Comparison of ENCODE assay signal across 8 cellular contexts in genomic region chr1:93344886-93345632, GRCh38. TPM values are rescaled to one million over a fixed set of nuclear protein-coding genes. Genes with fewer than 3 reads are reported as not detected.
DNase-seq lines count a peak whose midpoint lies in the region; ATAC-seq and TF ChIP-seq lines count a peak whose summit lies in the region.

No MANE protein-coding gene starts in this region.

- no peak for TF ChIP-seq POLR2A in suprapubic skin (IDR thresholded peaks at IDR 0.05)

- H3K9me3 ChIP-seq in MG63 = no peaks in the 10 kb centered on the region
- no peaks in the 10 kb centered on the region for H3K9me3 ChIP-seq in suprapubic skin

- 15% methylated on average over 12 of the region's 12 CpGs for WGBS in suprapubic skin

- H3K27ac ChIP-seq in suprapubic skin = peak overlapping the region; percentile 97

- peak; percentile 6 for ATAC-seq in GM18858 (IDR thresholded peaks at IDR 0.05; ENCODE audit: unreplicated experiment)

- POLR2A ChIA-PET in AG04449 (lab: Yijun Ruan, JAX) = interaction anchor here (1.0 to 1.5 kb wide), 4 partner anchors 16 to 270 kb away, joined by 3 to 10 read pairs (median 4); no protein-coding TSS in a partner anchor

- CTCF ChIA-PET in AG04449 (lab: Yijun Ruan, JAX) = interaction anchor here (1.1 to 4.9 kb wide), 2 partner anchors 41 to 385 kb away, joined by 3 to 19 read pairs; no protein-coding TSS in a partner anchor

- TF ChIP-seq CTCF in AG04449 (IDR thresholded peaks at IDR 0.05; ENCODE audit: insufficient read depth, low read length, missing control alignments) (no peak), astrocyte of the spinal cord (IDR thresholded peaks at IDR 0.05; ENCODE audit: low read depth, low read length) (no peak), suprapubic skin (IDR thresholded peaks at IDR 0.05) (no peak)

- H3K36me3 ChIP-seq in MG63 (peaks cover 29% of the 10 kb centered on the region), suprapubic skin (no peaks in the 10 kb centered on the region)

- H3K4me1 ChIP-seq in suprapubic skin = peaks cover 35% of the 10 kb centered on the region

- TF ChIP-seq EP300 in suprapubic skin (IDR thresholded peaks at IDR 0.05) = no peak

- peak overlapping the region; percentile 85 for H3K4me3 ChIP-seq in AG04449 (ENCODE audit: low read depth, low read length)
- peak overlapping the region; percentile 99 for H3K4me3 ChIP-seq in MG63
- H3K4me3 ChIP-seq in astrocyte of the spinal cord (ENCODE audit: low read depth, low read length) = peak overlapping the region; percentile 78
- H3K4me3 ChIP-seq in suprapubic skin = peak overlapping the region; percentile 95

- no peak for DNase-seq in AG04449 (ENCODE audit: low read depth, low spot score)
- DNase-seq in MG63 = no peak
- DNase-seq in astrocyte of the spinal cord (ENCODE audit: low read depth, low spot score) = no peak
- peak; percentile 57 for DNase-seq in kidney glomerular epithelial cell (lab: John Stamatoyannopoulos, UW)
- no peak for DNase-seq in suprapubic skin (ENCODE audit: low spot score in 2 of 2)
- no peak for DNase-seq in NK-92 treated with Interleukin-12 subunit alpha and Interleukin-12 subunit beta, amount 100 ng/mL, for 24 hours (lab: John Stamatoyannopoulos, UW)
- no peak for DNase-seq in OCI-M2 (lab: John Stamatoyannopoulos, UW; ENCODE audit: unreplicated experiment)

- no peaks in the 10 kb centered on the region for H3K27me3 ChIP-seq in MG63
- no peaks in the 10 kb centered on the region for H3K27me3 ChIP-seq in suprapubic skin

- in situ Hi-C loops in astrocyte of the spinal cord (cut with HindIII; ENCODE audit: low sequenced_read_pairs) = no loop called here

RNA-seq across cellular contexts. Expression of gene DR1, which starts 0.6 kb away (rescaled TPM):
- total RNA-seq in MG63 (2014; rRNA removed; shearing (Covaris generic); ENCODE audit: low replicate concordance) = 50.0 and 79.3 TPM in 2 replicates
- 10 to 100 TPM; 47.8 to 60.2 (median 55.5) TPM for total RNA-seq in suprapubic skin
